ENCODE assay signal across 8 cellular contexts in the genomic region with DNA sequence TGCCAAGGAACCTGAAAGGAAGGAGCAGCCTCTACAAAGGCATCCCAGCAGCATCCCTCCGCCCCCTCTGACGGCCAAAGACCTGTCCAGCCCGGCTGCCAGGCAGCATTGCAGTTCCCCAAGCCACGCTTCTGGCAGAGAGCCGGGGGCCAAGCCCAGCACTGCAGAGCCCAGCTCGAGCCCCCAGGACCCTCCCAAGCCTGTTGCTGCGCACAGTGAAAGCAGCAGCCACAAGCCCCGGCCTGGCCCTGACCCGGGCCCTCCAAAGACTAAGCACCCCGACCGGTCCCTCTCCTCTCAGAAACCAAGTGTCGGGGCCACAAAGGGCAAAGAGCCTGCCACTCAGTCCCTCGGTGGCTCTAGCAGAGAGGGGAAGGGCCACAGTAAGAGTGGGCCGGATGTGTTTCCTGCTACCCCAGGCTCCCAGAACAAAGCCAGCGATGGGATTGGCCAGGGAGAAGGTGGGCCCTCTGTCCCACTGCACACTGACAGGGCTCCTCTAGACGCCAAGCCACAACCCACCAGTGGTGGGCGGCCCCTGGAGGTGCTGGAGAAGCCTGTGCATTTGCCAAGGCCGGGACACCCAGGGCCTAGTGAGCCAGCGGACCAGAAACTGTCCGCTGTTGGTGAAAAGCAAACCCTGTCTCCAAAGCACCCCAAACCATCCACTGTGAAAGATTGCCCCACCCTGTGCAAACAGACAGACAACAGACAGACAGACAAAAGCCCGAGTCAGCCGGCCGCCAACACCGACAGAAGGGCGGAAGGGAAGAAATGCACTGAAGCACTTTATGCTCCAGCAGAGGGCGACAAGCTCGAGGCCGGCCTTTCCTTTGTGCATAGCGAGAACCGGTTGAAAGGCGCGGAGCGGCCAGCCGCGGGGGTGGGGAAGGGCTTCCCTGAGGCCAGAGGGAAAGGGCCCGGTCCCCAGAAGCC. TPM values are rescaled to one million over a fixed set of nuclear protein-coding genes. Genes with fewer than 3 reads are reported as not detected.
DNase-seq lines count a peak whose midpoint lies in the region; ATAC-seq and TF ChIP-seq lines count a peak whose summit lies in the region.

No MANE protein-coding gene starts in this region.

- ATAC-seq in esophagus mucosa: peak; percentile 84

- peak; percentile 77 for TF ChIP-seq CTCF in DOHH2 (IDR thresholded peaks at IDR 0.05; ENCODE audit: low read depth, low read length, poor library complexity, severe bottlenecking)

- peak overlapping the region; percentile 96 for H3K4me2 ChIP-seq in DOHH2 (ENCODE audit: low read length)

- no peaks in the 10 kb centered on the region for H4K20me1 ChIP-seq in DOHH2 (ENCODE audit: control insufficient read depth, insufficient read depth, low read depth, low read length)

- H3K27ac ChIP-seq in DOHH2 (ENCODE audit: low read depth, low read length) (peak overlapping the region; percentile 78), muscle layer of duodenum (ENCODE audit: low read length) (peak overlapping the region; percentile 57)

- H3K4me1 ChIP-seq in DOHH2 (ENCODE audit: control insufficient read depth, low read length) (peaks cover 46% of the 10 kb centered on the region), muscle layer of duodenum (ENCODE audit: control insufficient read depth in 1 of 2, insufficient read depth in 2 of 2, low read length in 2 of 2) (no peaks in the 10 kb centered on the region)

- H3K27me3 ChIP-seq in DOHH2 (ENCODE audit: control insufficient read depth, low read length): no peaks in the 10 kb centered on the region
- no peaks in the 10 kb centered on the region for H3K27me3 ChIP-seq in H7 (ENCODE audit: control insufficient read depth, insufficient read depth, low read length)
- H3K27me3 ChIP-seq in muscle layer of duodenum (ENCODE audit: low read depth, low read length): no peaks in the 10 kb centered on the region

- DNase-seq in H7 (peak; percentile 87), NCI-H2029 treated with DMSO at 0.1 percent for 48 hours (lab: John Stamatoyannopoulos, UW) (peak; percentile 39), NCI-H1417 treated with DMSO at 0.1 percent for 48 hours (lab: John Stamatoyannopoulos, UW) (no peak)
- peak; percentile 76 for DNase-seq in activated T-cell treated with anti-CD3 and anti-CD28 coated beads, Interleukin-2, amount 50 U/mL, for 1 hour
- DNase-seq in stimulated activated CD8-positive, alpha-beta memory T cell treated with anti-CD3 and anti-CD28 coated beads, Interleukin-7, amount 100 ng/mL, for 1 hour (ENCODE audit: low read depth in 2 of 2): peak; percentile 50 to 61

- no peaks in the 10 kb centered on the region for H3K36me3 ChIP-seq in DOHH2 (ENCODE audit: control insufficient read depth, low read length)
- H3K36me3 ChIP-seq in H7 (replicated peaks; ENCODE audit: control insufficient read depth, insufficient read depth, low read length): no peaks in the 10 kb centered on the region
- peaks cover 4 to 29% of the 10 kb centered on the region in 2 donors for H3K36me3 ChIP-seq in muscle layer of duodenum (ENCODE audit: control insufficient read depth in 1 of 2, insufficient read depth in 2 of 2, low read length in 2 of 2)

- 0 out of 2 replicates have a peak, but pooled peaks cover 3% of the 10 kb centered on the region for H3F3A ChIP-seq in DOHH2 (ENCODE audit: control insufficient read depth, insufficient read depth)

- no peaks in the 10 kb centered on the region for H3K9me2 ChIP-seq in DOHH2 (replicated peaks; ENCODE audit: control insufficient read depth, low read length)

- H3K4me3 ChIP-seq in DOHH2 (ENCODE audit: low read length) (peak overlapping the region; percentile 74), H7 (ENCODE audit: insufficient read depth, low read depth, low read length) (peak overlapping the region; percentile 22; the same call in 1 of the 2 replicates), muscle layer of duodenum (ENCODE audit: low read depth in 1 of 2, low read length in 2 of 2) (peak overlapping the region in 1 of 2 donors; percentile 42)

- H3K9me3 ChIP-seq in DOHH2 (ENCODE audit: control insufficient read depth, insufficient read depth, low read length): no peaks in the 10 kb centered on the region
- H3K9me3 ChIP-seq in muscle layer of duodenum (ENCODE audit: control insufficient read depth in 1 of 2, low read length in 2 of 2): no peaks in the 10 kb centered on the region

- no peaks in the 10 kb centered on the region for H3K79me2 ChIP-seq in DOHH2 (ENCODE audit: control insufficient read depth, low read length)

RNA-seq across cellular contexts. Expression of a gene that starts 30.8 kb away (rescaled TPM):
- not detected in 2 replicates for total RNA-seq in H7 (2014; rRNA removed; shearing (Covaris generic))
- 0.24 TPM for total RNA-seq in esophagus mucosa
